In genomic region chr4:1651609-1652008, GRCh38 we compare ENCODE assay signal across 27 cellular contexts.
"Had no signal": no experiment of that assay in that cellular context is flagged by ENCODE, and none has a peak within 500 bp of the region (broad histone marks: within the 10 kb centered on the region; RNA-seq: fewer than 3 reads in every experiment).

No MANE protein-coding gene starts in this region.

- H3K4me3 ChIP-seq: adrenal gland, body of pancreas, breast epithelium, PC-9 had no signal

- DNase-seq: activated CD4-positive, alpha-beta T cell treated with anti-CD3 and anti-CD28 coated beads, Interleukin-2, amount 10 ng/mL, durations not matched to agents 24 days and 14 days; activated CD4-positive, alpha-beta T cell treated with anti-CD3 and anti-CD28 coated beads, Interleukin-2, amount 50 U/mL, for 4 hours; activated effector memory CD4-positive, alpha-beta T cell treated with anti-CD3 and anti-CD28 coated beads, Interleukin-2, amount 50 U/mL, for 16 hours; activated naive CD4-positive, alpha-beta T cell; activated T-cell treated with anti-CD3 and anti-CD28 coated beads, Interleukin-2, amount 50 U/mL, for 1 hour; activated T-cell treated with anti-CD3 and anti-CD28 coated beads, Interleukin-2, amount 50 U/mL, for 72 hours; adrenal gland; body of pancreas; MM.1S; MV-4-11; NCI-H1092; NCI-H1436 treated with DMSO at 0.1 percent for 48 hours; NCI-H1694 treated with DMSO at 0.1 percent for 48 hours; NCI-H2029; NCI-H510A; NCI-H526; NCI-H748 treated with DMSO at 0.1 percent for 48 hours; PC-9; Right ventricle myocardium superior had no signal

- H3K36me3 Mint-ChIP-seq: activated naive CD4-positive, alpha-beta T cell treated with anti-CD3 and anti-CD28 coated beads, Interleukin-2, amount 50 U/mL, for 72 hours had no signal

- H3K27ac ChIP-seq: adrenal gland, body of pancreas, breast epithelium, KMS-11, PC-9, RWPE1 had no signal

- H3K27ac Mint-ChIP-seq: activated CD4-positive, alpha-beta T cell treated with anti-CD3 and anti-CD28 coated beads, Interleukin-2, amount 10 ng/mL, durations not matched to agents 24 days and 14 days; activated T-cell treated with anti-CD3 and anti-CD28 coated beads, Interleukin-2, amount 50 U/mL, for 72 hours; activated T-helper 17 cell treated with anti-CD3 and anti-CD28 coated beads, Interleukin-2, amount 50 U/mL, for 72 hours had no signal

- H3K4me1 ChIP-seq: adrenal gland, body of pancreas, breast epithelium had no signal

- H3K9ac ChIP-seq: KMS-11 had no signal

- H3K27me3 ChIP-seq: adrenal gland, body of pancreas, breast epithelium had no signal

- H3K9me3 ChIP-seq: adrenal gland, body of pancreas, breast epithelium had no signal

- H3K9me3 Mint-ChIP-seq: activated CD4-positive, alpha-beta T cell treated with anti-CD3 and anti-CD28 coated beads, Interleukin-2, amount 10 ng/mL, durations not matched to agents 24 days and 14 days; activated naive CD4-positive, alpha-beta T cell treated with anti-CD3 and anti-CD28 coated beads, Interleukin-2, amount 50 U/mL, for 72 hours; activated T-cell treated with anti-CD3 and anti-CD28 coated beads, Interleukin-2, amount 50 U/mL, for 72 hours; activated T-helper 17 cell treated with anti-CD3 and anti-CD28 coated beads, Interleukin-2, amount 50 U/mL, for 72 hours had no signal

- H3K4me2 ChIP-seq: KMS-11, PC-9 had no signal

- FAIRE-seq: astrocyte, RCC 7860, TTC549 had no signal

- H3K27me3 Mint-ChIP-seq: activated CD4-positive, alpha-beta T cell treated with anti-CD3 and anti-CD28 coated beads, Interleukin-2, amount 10 ng/mL, durations not matched to agents 24 days and 14 days; activated T-helper 17 cell treated with anti-CD3 and anti-CD28 coated beads, Interleukin-2, amount 50 U/mL, for 72 hours had no signal

- H3K4me3 Mint-ChIP-seq: activated CD4-positive, alpha-beta T cell treated with anti-CD3 and anti-CD28 coated beads, Interleukin-2, amount 10 ng/mL, durations not matched to agents 24 days and 14 days; activated T-cell treated with anti-CD3 and anti-CD28 coated beads, Interleukin-2, amount 50 U/mL, for 72 hours; activated T-helper 17 cell treated with anti-CD3 and anti-CD28 coated beads, Interleukin-2, amount 50 U/mL, for 72 hours had no signal

- H3K4me1 Mint-ChIP-seq: activated T-helper 17 cell treated with anti-CD3 and anti-CD28 coated beads, Interleukin-2, amount 50 U/mL, for 72 hours had no signal

- H2AFZ ChIP-seq: PC-9 had no signal

- H3K36me3 ChIP-seq: adrenal gland, breast epithelium had no signal
